ENCODE assay signal across 1 cellular context in genomic region chr3:45617430-45618080, GRCh38.
A peak's percentile ranks its signal among the peaks of the same experiment; 100 is the strongest.
TF ChIP-seq lines count a peak whose summit lies in the region.

No MANE protein-coding gene starts in this region.

TF ChIP-seq in A549, 52 proteins besides CTCF, POLR2A, EP300 and RAD21:
- no peak for TF ChIP-seq RARB (CRISPR knock-in tag; IDR thresholded peaks at IDR 0.05)
- no peak for TF ChIP-seq EHF (CRISPR knock-in tag; IDR thresholded peaks at IDR 0.05)
- TF ChIP-seq KDM5A (IDR thresholded peaks at IDR 0.05): no peak
- TF ChIP-seq HEYL (CRISPR knock-in tag; IDR thresholded peaks at IDR 0.05): no peak
- no peak for TF ChIP-seq ZSCAN20 (CRISPR knock-in tag; IDR thresholded peaks at IDR 0.05)
- TF ChIP-seq CEBPB (IDR thresholded peaks at IDR 0.05): peak; percentile 29 to 45; a peak in 3 of 4 replicates
- TF ChIP-seq HOXA7 (CRISPR knock-in tag; IDR thresholded peaks at IDR 0.05): no peak
- no peak for TF ChIP-seq CBX8 (IDR thresholded peaks at IDR 0.05)
TF ChIP-seq in A549: peak in this region for 1.
